ENCODE assay signal across 14 cellular contexts in genomic region chr10:79273603-79274002, GRCh38.
DNase-seq lines count a peak whose midpoint lies in the region; ATAC-seq and TF ChIP-seq lines count a peak whose summit lies in the region.
"Had no signal": no experiment of that assay in that cellular context is flagged by ENCODE, and none has a peak within 500 bp of the region (broad histone marks: within the 10 kb centered on the region; RNA-seq: fewer than 3 reads in every experiment).

No MANE protein-coding gene starts in this region.

- TF ChIP-seq CTCF in Peyer's patch (IDR thresholded peaks at IDR 0.05): no peak
- no peak for TF ChIP-seq CTCF in thoracic aorta (IDR thresholded peaks at IDR 0.05)

- no peak for TF ChIP-seq POLR2A in Peyer's patch (IDR thresholded peaks at IDR 0.05)

- H3K36me3 ChIP-seq in Peyer's patch: peaks cover 0 to 21% (median 0%) of the 10 kb centered on the region in 3 donors
- peaks cover 9% of the 10 kb centered on the region for H3K36me3 ChIP-seq in thoracic aorta

- H3K4me1 ChIP-seq in Peyer's patch (peaks cover 0 to 56% (median 2%) of the 10 kb centered on the region in 4 donors), thoracic aorta (ENCODE audit: control insufficient read depth in 1 of 2, low read depth in 2 of 2) (peaks cover 26 to 54% of the 10 kb centered on the region in 2 donors)

- H3K4me3 ChIP-seq in Peyer's patch: no peak overlapping the region
- H3K4me3 ChIP-seq in thoracic aorta: no peak overlapping the region

- H3K9me3 ChIP-seq in Peyer's patch (no peaks in the 10 kb centered on the region), thoracic aorta (no peaks in the 10 kb centered on the region)

- H3K27me3 ChIP-seq in Peyer's patch (no peaks in the 10 kb centered on the region), thoracic aorta (replicated peaks; ENCODE audit: insufficient read depth) (no peaks in the 10 kb centered on the region)
- H3K27me3 ChIP-seq: foreskin keratinocyte had no signal

- ATAC-seq in esophagus mucosa (peak; percentile 58), thoracic aorta (ENCODE audit: insufficient number of reproducible peaks, low FRiP score, low read depth) (no peak), HG03571 (IDR thresholded peaks at IDR 0.05; ENCODE audit: unreplicated experiment) (no peak)
- ATAC-seq: foreskin keratinocyte had no signal

- H3K27ac ChIP-seq in Peyer's patch: peak overlapping the region in 3 of 4 donors; percentile 17 to 79 (median 32)
- peak overlapping the region; percentile 68 to 70 for H3K27ac ChIP-seq in thoracic aorta
- H3K27ac ChIP-seq: C4-2B, foreskin keratinocyte had no signal

- no peak for DNase-seq in Peyer's patch
- peak; percentile 63 for DNase-seq in myocyte (ENCODE audit: low read depth)
- no peak for DNase-seq in thoracic aorta (ENCODE audit: low spot score)
- DNase-seq in globus pallidus (ENCODE audit: low spot score): no peak
- no peak for DNase-seq in RKO (ENCODE audit: low spot score)
- no peak for DNase-seq in HK-2 (ENCODE audit: unreplicated experiment)
- DNase-seq: activated CD4-positive, alpha-beta T cell treated with anti-CD3 and anti-CD28 coated beads, Interleukin-2, amount 50 U/mL, for 4 hours; activated gamma-delta T cell treated with Interleukin-2 at 50 U/mL for 16 hours; EL; foreskin keratinocyte; T-helper 1 cell had no signal
